Comparison of ENCODE assay signal across 31 cellular contexts in the genomic region with DNA sequence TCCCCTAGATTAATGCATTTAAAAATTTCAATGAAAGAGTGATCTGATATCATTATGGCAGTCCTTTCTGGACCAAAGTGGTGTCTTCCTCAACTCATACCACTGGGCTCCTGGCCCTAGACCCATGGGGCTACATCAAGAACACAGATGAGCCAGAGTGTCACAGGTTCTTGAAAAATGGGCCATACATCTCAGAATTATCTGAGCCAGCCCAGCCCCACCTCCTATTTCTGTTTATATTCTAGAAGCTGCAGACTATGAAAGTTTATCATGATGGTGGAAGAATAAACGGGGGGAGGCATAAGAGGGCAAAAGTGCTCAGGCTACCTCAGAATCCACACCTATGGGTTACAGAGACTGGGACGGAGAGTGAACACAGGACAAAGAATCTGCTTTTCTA.
"Had no signal": no experiment of that assay in that cellular context is flagged by ENCODE, and none has a peak within 500 bp of the region (broad histone marks: within the 10 kb centered on the region; RNA-seq: fewer than 3 reads in every experiment).

No MANE protein-coding gene starts in this region.

- ATAC-seq: natural killer cell; right cardiac atrium; sciatic nerve; stimulated activated memory B cell treated with anti-CD40 and anti-IgM and Interleukin-4, amounts not matched to agents 10 μg/mL and 1 μg/mL and 100 μg/mL, for 72 hours; stimulated activated naive CD8-positive, alpha-beta T cell treated with anti-CD3 and anti-CD28 coated beads, Interleukin-15, amount 100 ng/mL, for 72 hours; stimulated activated naive CD8-positive, alpha-beta T cell treated with anti-CD3 and anti-CD28 coated beads, Interleukin-15, Interleukin-2, amounts not matched to agents 100 U/mL and 50 U/mL, for 24 hours; upper lobe of right lung had no signal

- H3K4me1 Mint-ChIP-seq: natural killer cell; stimulated activated naive CD8-positive, alpha-beta T cell treated with anti-CD3 and anti-CD28 coated beads, Interleukin-15, amount 100 ng/mL, for 72 hours had no signal

- H3K27ac Mint-ChIP-seq: natural killer cell; neural progenitor cell; progenitor cell of endocrine pancreas; stimulated activated memory B cell treated with anti-CD40 and anti-IgM and Interleukin-4, amounts not matched to agents 10 μg/mL and 1 μg/mL and 100 μg/mL, for 72 hours; stimulated activated naive CD8-positive, alpha-beta T cell treated with anti-CD3 and anti-CD28 coated beads, Interleukin-15, amount 100 ng/mL, for 72 hours had no signal

- H3K36me3 ChIP-seq: neural progenitor cell, ovary, spleen, suprapubic skin, tibial artery, transverse colon, upper lobe of right lung, uterus had no signal

- H3K36me3 Mint-ChIP-seq: natural killer cell; neural progenitor cell; stimulated activated memory B cell treated with anti-CD40 and anti-IgM and Interleukin-4, amounts not matched to agents 10 μg/mL and 1 μg/mL and 100 μg/mL, for 72 hours; type B pancreatic cell had no signal

- H3K79me2 ChIP-seq: parathyroid adenoma had no signal

- H3K9me3 ChIP-seq: ovary, psoas muscle, spleen, suprapubic skin, testis, tibial artery, transverse colon, upper lobe of right lung, uterus had no signal

- H3K27me3 ChIP-seq: neural progenitor cell, ovary, spleen, suprapubic skin, testis, tibial artery, transverse colon, upper lobe of right lung, uterus had no signal

- H2AFZ ChIP-seq: neural progenitor cell, parathyroid adenoma had no signal

- H3K4me3 ChIP-seq: neural progenitor cell, ovary, psoas muscle, skin epidermis, smooth muscle cell, spleen, suprapubic skin, testis, tibial artery, transverse colon, upper lobe of right lung, uterus had no signal

- H3K4me3 Mint-ChIP-seq: natural killer cell; nephron; neural progenitor cell; stimulated activated memory B cell treated with anti-CD40 and anti-IgM and Interleukin-4, amounts not matched to agents 10 μg/mL and 1 μg/mL and 100 μg/mL, for 72 hours; stimulated activated naive CD8-positive, alpha-beta T cell treated with anti-CD3 and anti-CD28 coated beads, Interleukin-15, amount 100 ng/mL, for 72 hours; type B pancreatic cell had no signal

- DNase-seq: natural killer cell; occipital lobe; ovary; posterior cingulate gyrus; psoas muscle; right cardiac atrium; spleen; stimulated activated CD4-positive, alpha-beta T cell treated with anti-CD3 and anti-CD28 coated beads, Interleukin-12 subunit alpha, Interleukin-12 subunit beta, amount 100 ng/mL, for 4 hours; stimulated activated CD4-positive, alpha-beta T cell treated with anti-CD3 and anti-CD28 coated beads, Interleukin-1b, Interleukin-23, amount 100 ng/mL, for 48 hours; stimulated activated CD4-positive, alpha-beta T cell treated with anti-CD3 and anti-CD28 coated beads, Interleukin-4, amount 100 ng/mL, for 1 hour; stimulated activated CD4-positive, alpha-beta T cell treated with anti-CD3 and anti-CD28 coated beads, Interleukin-4, amount 100 ng/mL, for 4 hours; stimulated activated CD8-positive, alpha-beta memory T cell treated with anti-CD3 and anti-CD28 coated beads, Interleukin-4, amount 100 ng/mL, for 48 hours; stimulated activated naive CD4-positive, alpha-beta T cell; stimulated activated naive CD8-positive, alpha-beta T cell treated with anti-CD3 and anti-CD28 coated beads, Interleukin-15, amount 100 ng/mL, for 72 hours; stimulated activated naive CD8-positive, alpha-beta T cell treated with anti-CD3 and anti-CD28 coated beads, Interleukin-15, Interleukin-2, amounts not matched to agents 100 U/mL and 50 U/mL, for 24 hours; substantia nigra; testis; tibial artery; transverse colon; upper lobe of right lung; uterus had no signal

- H3K4me1 ChIP-seq: parathyroid adenoma, spleen, suprapubic skin, testis, tibial artery, transverse colon, upper lobe of right lung, uterus had no signal

- H3K9ac ChIP-seq: neural progenitor cell, parathyroid adenoma had no signal

- H3K4me2 ChIP-seq: neural progenitor cell, smooth muscle cell had no signal

- H3K27ac ChIP-seq: neural progenitor cell, ovary, parathyroid adenoma, psoas muscle, skin epidermis, spleen, suprapubic skin, testis, tibial artery, transverse colon, upper lobe of right lung, uterus had no signal

- H3K9me3 Mint-ChIP-seq: natural killer cell; nephron; neural progenitor cell; stimulated activated memory B cell treated with anti-CD40 and anti-IgM and Interleukin-4, amounts not matched to agents 10 μg/mL and 1 μg/mL and 100 μg/mL, for 72 hours; stimulated activated naive CD8-positive, alpha-beta T cell treated with anti-CD3 and anti-CD28 coated beads, Interleukin-15, amount 100 ng/mL, for 72 hours; type B pancreatic cell had no signal

- H3K27me3 Mint-ChIP-seq: stimulated activated memory B cell treated with anti-CD40 and anti-IgM and Interleukin-4, amounts not matched to agents 10 μg/mL and 1 μg/mL and 100 μg/mL, for 72 hours; stimulated activated naive CD8-positive, alpha-beta T cell treated with anti-CD3 and anti-CD28 coated beads, Interleukin-15, amount 100 ng/mL, for 72 hours had no signal
